In genomic region chr5:10243660-10244240, GRCh38 we compare ENCODE assay signal across 33 cellular contexts. TPM values are rescaled to one million over a fixed set of nuclear protein-coding genes. Genes with fewer than 3 reads are reported as not detected.
DNase-seq lines count a peak whose midpoint lies in the region; ATAC-seq, FAIRE-seq and TF ChIP-seq lines count a peak whose summit lies in the region.
"Had no signal": no experiment of that assay in that cellular context is flagged by ENCODE, and none has a peak within 500 bp of the region (broad histone marks: within the 10 kb centered on the region; RNA-seq: fewer than 3 reads in every experiment).

No MANE protein-coding gene starts in this region.

- H3K9me3 ChIP-seq in endothelial cell of umbilical vein (replicated peaks; ENCODE audit: control insufficient read depth, insufficient read depth, low read length) (no peaks in the 10 kb centered on the region), Peyer's patch (no peaks in the 10 kb centered on the region), pancreas (no peaks in the 10 kb centered on the region)
- H3K9me3 ChIP-seq: left lung, sigmoid colon, stomach, uterus had no signal

- H3K9ac ChIP-seq in endothelial cell of umbilical vein (replicated peaks; ENCODE audit: extremely low read depth, insufficient read depth, low read length) = no peak overlapping the region

- no peaks in the 10 kb centered on the region for H4K20me1 ChIP-seq in endothelial cell of umbilical vein (replicated peaks; ENCODE audit: control insufficient read depth, extremely low read depth, insufficient read depth, low read length)

- H3K36me3 ChIP-seq in endothelial cell of umbilical vein (ENCODE audit: control insufficient read depth in 2 of 2, extremely low read depth in 1 of 2, insufficient read depth in 2 of 2, low read length in 2 of 2) (no peaks in the 10 kb centered on the region), Peyer's patch (no peaks in the 10 kb centered on the region), pancreas (peaks cover 0 to 4% (median 0%) of the 10 kb centered on the region in 3 donors), H7 (replicated peaks; ENCODE audit: control insufficient read depth, insufficient read depth, low read length) (no peaks in the 10 kb centered on the region)
- H3K36me3 ChIP-seq: uterus, WERI-Rb-1 had no signal

- ATAC-seq in GM19468 (IDR thresholded peaks at IDR 0.05; ENCODE audit: extremely low read depth, unreplicated experiment) (peak; percentile 13), HG03159 (IDR thresholded peaks at IDR 0.05; ENCODE audit: unreplicated experiment) (peak; percentile 46), pancreas (no peak)
- ATAC-seq: left lung, T-cell had no signal

- POLR2A ChIA-PET in endothelial cell of umbilical vein (lab: Charles Lee) = no interaction called here

- BruUV-seq in endothelial cell of umbilical vein (replicated peaks; lab: Mats Ljungman, UMichigan) = no TSS peak

- H3K4me1 ChIP-seq in endothelial cell of umbilical vein (ENCODE audit: control insufficient read depth, extremely low read depth, insufficient read depth, low read length) = peaks cover 2% of the 10 kb centered on the region
- H3K4me1 ChIP-seq in Peyer's patch = peaks cover 0 to 5% (median under 1%) of the 10 kb centered on the region in 4 donors
- H3K4me1 ChIP-seq in pancreas = peaks cover under 1 to 4% (median 1%) of the 10 kb centered on the region in 3 donors
- H3K4me1 ChIP-seq: uterus had no signal

- in situ Hi-C loops in ACHN (cut with HindIII; ENCODE audit: low pct_ligation_motif_present, low pct_unique_long_range_greater_than_20kb, low sequenced_read_pairs) = no loop called here

- H3K9me1 ChIP-seq in endothelial cell of umbilical vein (replicated peaks; ENCODE audit: control insufficient read depth, extremely low read depth, insufficient read depth, low read length) = no peaks in the 10 kb centered on the region

- no peak overlapping the region for H2AFZ ChIP-seq in endothelial cell of umbilical vein (ENCODE audit: low read depth, low read length)

- TF ChIP-seq CTCF in endothelial cell of umbilical vein (IDR thresholded peaks at IDR 0.05; ENCODE audit: extremely low read depth in 1 of 2, insufficient read depth in 1 of 2, low read depth in 1 of 2, low read length in 2 of 2) = no peak
- TF ChIP-seq CTCF in Peyer's patch (IDR thresholded peaks at IDR 0.05) = no peak
- TF ChIP-seq CTCF in pancreas (IDR thresholded peaks at IDR 0.05) = no peak

- DNase-seq in ACHN (peak; percentile 35), endothelial cell of umbilical vein (ENCODE audit: low read depth, low spot score) (no peak), Peyer's patch (no peak), globus pallidus (ENCODE audit: low spot score) (no peak), pancreas (no peak), H7 (no peak)
- DNase-seq: 8988T; activated CD4-positive, alpha-beta T cell treated with anti-CD3 and anti-CD28 coated beads for 48 hours; activated CD8-positive, alpha-beta memory T cell treated with anti-CD3 and anti-CD28 coated beads for 24 hours; activated naive CD4-positive, alpha-beta T cell treated with anti-CD3 and anti-CD28 coated beads, Interleukin-2, amount 50 U/mL, for 16 hours; activated T-cell treated with anti-CD3 and anti-CD28 coated beads for 4 hours; amniotic stem cell; brain microvascular endothelial cell; Calu3; DMS79 treated with DMSO at 0.1 percent for 48 hours; GDM1; glutamatergic neuron; left lung; mesendoderm; MV-4-11; NCI-H146; NCI-H446 treated with DMSO at 0.1 percent for 48 hours; sigmoid colon; stimulated activated CD4-positive, alpha-beta T cell treated with anti-CD3 and anti-CD28 coated beads, Interleukin-4, amount 100 ng/mL, for 1 hour; stomach; T-cell; uterus; WERI-Rb-1 had no signal

- dilution Hi-C loops in endothelial cell of umbilical vein (cut with MboI; ENCODE audit: extremely low pct_ligation_motif_present, low sequenced_read_pairs) = no loop called here

- H3K27me3 ChIP-seq in endothelial cell of umbilical vein (ENCODE audit: control insufficient read depth in 2 of 2, insufficient read depth in 2 of 2, low read length in 2 of 2) (no peaks in the 10 kb centered on the region), Peyer's patch (no peaks in the 10 kb centered on the region), pancreas (no peaks in the 10 kb centered on the region), H7 (ENCODE audit: control insufficient read depth, insufficient read depth, low read length) (no peaks in the 10 kb centered on the region)
- H3K27me3 ChIP-seq: brain microvascular endothelial cell, left lung, sigmoid colon, stomach, uterus had no signal

- 78 to 86% methylated on average over 1 of the region's 1 CpG for WGBS in pancreas, 2 donors

- no peak overlapping the region for H3K4me3 ChIP-seq in endothelial cell of umbilical vein (replicated peaks in 1 of 3; ENCODE audit: insufficient read depth in 1 of 3, low read depth in 1 of 3, low read length in 3 of 3)
- H3K4me3 ChIP-seq in Peyer's patch = no peak overlapping the region
- H3K4me3 ChIP-seq in pancreas = no peak overlapping the region
- H3K4me3 ChIP-seq in H7 (ENCODE audit: insufficient read depth, low read depth, low read length) = no peak overlapping the region
- H3K4me3 ChIP-seq: left lung, sigmoid colon, stomach, uterus had no signal

- CTCF ChIA-PET in endothelial cell of umbilical vein (lab: Charles Lee) = no interaction called here

- no peak overlapping the region for H3K4me2 ChIP-seq in endothelial cell of umbilical vein (ENCODE audit: insufficient read depth, low read length)

- TF ChIP-seq POLR2A in endothelial cell of umbilical vein (IDR thresholded peaks at IDR 0.05; ENCODE audit: low read depth, low read length) = no peak
- no peak for TF ChIP-seq POLR2A in Peyer's patch (IDR thresholded peaks at IDR 0.05)

- H3K79me2 ChIP-seq in endothelial cell of umbilical vein (ENCODE audit: control insufficient read depth, insufficient read depth, low read length) = peaks cover 5% of the 10 kb centered on the region

- FAIRE-seq in endothelial cell of umbilical vein (lab: Jason Lieb, UNC) (no peak), pancreas (lab: Jason Lieb, UNC) (no peak)

- H3K27ac ChIP-seq in endothelial cell of umbilical vein (ENCODE audit: insufficient read depth, low read depth, low read length) = no peak overlapping the region
- no peak overlapping the region for H3K27ac ChIP-seq in Peyer's patch
- H3K27ac ChIP-seq in pancreas = no peak overlapping the region
- H3K27ac ChIP-seq: brain microvascular endothelial cell, C4-2B, epithelial cell of prostate, left lung, RWPE1, sigmoid colon, stomach, uterus, WERI-Rb-1 had no signal

- intact Hi-C loops in endothelial cell of umbilical vein (cut with micrococcal nuclease) (no loop called here), pancreas (cut with DNase I) (no loop called here)

TF ChIP-seq in endothelial cell of umbilical vein, 7 proteins besides CTCF, POLR2A, EP300 and RAD21:
- TF ChIP-seq GATA2 (IDR thresholded peaks at IDR 0.05; ENCODE audit: insufficient read depth, insufficient read length, low read depth, low read length) (peak; percentile 14), EZH2 (IDR thresholded peaks at IDR 0.05; ENCODE audit: borderline replicate concordance, low read depth, low read length, severe bottlenecking) (no peak)

RNA-seq across cellular contexts. Expression of gene ATPSCKMT, which starts 5.9 kb away (rescaled TPM):
- total RNA-seq in endothelial cell of umbilical vein = 16.7 and 19.7 TPM in 2 replicates
- 11.4 and 25.4 TPM in 2 replicates for polyA plus RNA-seq in endothelial cell of umbilical vein
- polyA plus RNA-seq in endothelial cell of umbilical vein (2011; cell fraction: cytosol; rRNA removed) = 20.6 and 24.5 TPM in 2 replicates
- polyA plus RNA-seq in endothelial cell of umbilical vein (2011; cell fraction: nucleus; rRNA removed) = 18.4 and 26.1 TPM in 2 replicates
- polyA plus RNA-seq in endothelial cell of umbilical vein (2012) = 15.3 and 22.1 TPM in 2 replicates
- polyA minus RNA-seq in endothelial cell of umbilical vein = 17.6 and 42.8 TPM in 2 replicates
- 11.4 TPM for polyA minus RNA-seq in endothelial cell of umbilical vein (2011; cell fraction: cytosol; rRNA and poly(A)+ RNA removed)
- polyA minus RNA-seq in endothelial cell of umbilical vein (2011; cell fraction: nucleus; rRNA and poly(A)+ RNA removed) = 11.2 and 13.9 TPM in 2 replicates
- 10 to 100 TPM; 14.9 to 25.6 (median 21.3) TPM for total RNA-seq in Peyer's patch
- 10 to 100 TPM in 1 of 6 donors, 1 to 10 TPM in 5; 5.7 to 11.8 (median 6.6) TPM for total RNA-seq in pancreas
- polyA plus RNA-seq in pancreas = 1 to 10 TPM; 6.2 to 8.0 TPM
- 11.9 and 14.5 TPM in 2 replicates for total RNA-seq in H7 (2014; rRNA removed; shearing (Covaris generic))

RNA-seq across cellular contexts. Expression of gene CCT5, which starts 6.3 kb away (rescaled TPM):
- 323 and 343 TPM in 2 replicates for total RNA-seq in endothelial cell of umbilical vein
- polyA plus RNA-seq in endothelial cell of umbilical vein = 232 and 386 TPM in 2 replicates
- 384 and 473 TPM in 2 replicates for polyA plus RNA-seq in endothelial cell of umbilical vein (2011; cell fraction: cytosol; rRNA removed)
- polyA plus RNA-seq in endothelial cell of umbilical vein (2011; cell fraction: nucleus; rRNA removed) = 299 and 391 TPM in 2 replicates
- polyA plus RNA-seq in endothelial cell of umbilical vein (2012) = 354 and 612 TPM in 2 replicates
- polyA minus RNA-seq in endothelial cell of umbilical vein = 494 and 565 TPM in 2 replicates
- 797 TPM for polyA minus RNA-seq in endothelial cell of umbilical vein (2011; cell fraction: cytosol; rRNA and poly(A)+ RNA removed)
- 116 and 138 TPM in 2 replicates for polyA minus RNA-seq in endothelial cell of umbilical vein (2011; cell fraction: nucleus; rRNA and poly(A)+ RNA removed)
- 100 to 1,000 TPM in 1 of 4 donors, 10 to 100 TPM in 3; 61.9 to 113 (median 81.0) TPM for total RNA-seq in Peyer's patch
- 10 to 100 TPM; 33.7 to 75.6 (median 61.7) TPM for total RNA-seq in pancreas
- polyA plus RNA-seq in pancreas = 10 to 100 TPM; 52.2 to 62.0 TPM
- 994 and 1,018 TPM in 2 replicates for total RNA-seq in H7 (2014; rRNA removed; shearing (Covaris generic))

Comparison
In these comparisons a context has a peak if more than half of its experiments do, and no peak if none do; other contexts are left out.
1. ATAC-seq: peak in GM19468 (single experiment) and HG03159 (single experiment); none in pancreas (0 of 4).